In the genomic region with DNA sequence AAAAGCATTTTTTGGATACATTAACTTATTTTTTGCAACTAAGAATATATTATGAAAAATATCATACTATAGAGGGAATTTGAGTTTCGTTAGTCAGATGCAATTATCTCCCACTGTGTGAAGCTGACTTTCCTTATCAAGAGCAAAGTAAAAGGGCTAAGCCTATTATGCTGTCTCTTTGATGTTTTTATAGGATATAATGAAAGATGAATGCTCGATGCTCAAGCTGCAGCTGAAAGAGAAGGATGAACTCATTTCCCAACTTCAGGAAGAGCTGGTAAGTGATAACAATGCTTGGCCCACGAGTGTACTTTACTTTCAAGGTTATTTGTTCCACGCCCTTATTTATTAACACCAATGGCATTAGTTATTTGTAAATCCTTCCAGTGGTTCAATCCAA, we compare ENCODE assay signal across 7 cellular contexts.
"Had no signal": no experiment of that assay in that cellular context is flagged by ENCODE, and none has a peak within 500 bp of the region (broad histone marks: within the 10 kb centered on the region; RNA-seq: fewer than 3 reads in every experiment).

No MANE protein-coding gene starts in this region.

- DNase-seq: H7, HFFc6 had no signal

- H2AFZ ChIP-seq: GM23338 had no signal

- ATAC-seq: GM23338, HCT116, HepG2 had no signal

- H3K27ac ChIP-seq: HL-60 had no signal

- H3K36me3 ChIP-seq: HAP-1 had no signal

- H3K4me2 ChIP-seq: GM23338 had no signal

- H3K4me3 ChIP-seq: GM23338, HAP-1 had no signal
